Comparison of ENCODE assay signal across 8 cellular contexts in the genomic region with DNA sequence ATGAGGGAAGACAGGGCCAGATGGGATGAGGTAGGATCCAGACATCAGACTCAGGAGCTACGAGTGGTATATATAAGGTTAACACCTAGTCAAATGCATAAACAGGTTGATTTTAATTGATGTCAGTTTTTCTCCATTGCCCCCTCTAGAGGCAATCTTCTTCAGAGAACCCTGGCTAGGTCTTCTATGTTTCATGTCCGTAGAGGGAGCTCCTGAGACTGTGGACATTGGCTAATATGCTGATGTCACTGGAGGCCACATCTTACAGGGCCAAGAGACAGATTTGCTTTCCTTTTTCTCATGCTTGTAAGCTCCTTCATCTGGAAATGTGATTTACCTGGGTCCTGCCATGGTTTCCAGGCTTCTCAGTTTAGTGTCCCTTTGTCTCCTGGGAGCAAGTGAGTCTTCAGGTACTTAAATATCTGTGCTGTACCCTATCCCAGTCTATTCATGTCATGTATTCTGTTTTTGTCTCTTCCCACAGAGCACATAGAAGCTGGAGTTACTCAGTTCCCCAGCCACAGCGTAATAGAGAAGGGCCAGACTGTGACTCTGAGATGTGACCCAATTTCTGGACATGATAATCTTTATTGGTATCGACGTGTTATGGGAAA.
DNase-seq lines count a peak whose midpoint lies in the region; ATAC-seq, FAIRE-seq and TF ChIP-seq lines count a peak whose summit lies in the region.

No MANE protein-coding gene starts in this region.

- H3K4me3 ChIP-seq in parathyroid adenoma (ENCODE audit: low read depth, low read length) = no peak overlapping the region

- FAIRE-seq in RCC 7860 (lab: Jason Lieb, UNC) = no peak

- CTCF ChIA-PET in activated CD4-positive, alpha-beta T cell treated with anti-CD3 and anti-CD28 coated beads for 36 hours (lab: Charles Lee) = interaction anchor here (0.7 to 2.5 kb wide), 7 partner anchors 11 to 109 kb away, joined by 3 to 20 read pairs (median 6); no protein-coding TSS in a partner anchor

- ATAC-seq in activated CD4-positive, alpha-beta T cell treated with anti-CD3 and anti-CD28 coated beads for 36 hours = peak; percentile 64
- peak; percentile 85 for ATAC-seq in GM19452 (IDR thresholded peaks at IDR 0.05; ENCODE audit: unreplicated experiment)
- ATAC-seq in HG03280 (IDR thresholded peaks at IDR 0.05; ENCODE audit: unreplicated experiment) = peak; percentile 83

- H3K27me3 ChIP-seq in parathyroid adenoma (ENCODE audit: control insufficient read depth, insufficient read depth, low read length) = no peaks in the 10 kb centered on the region

- H2AFZ ChIP-seq in parathyroid adenoma = peak overlapping the region; percentile 50

- H3K79me2 ChIP-seq in parathyroid adenoma = no peaks in the 10 kb centered on the region

- no peak overlapping the region for H3K9ac ChIP-seq in parathyroid adenoma

- H3K4me3 Mint-ChIP-seq in activated CD4-positive, alpha-beta T cell treated with anti-CD3 and anti-CD28 coated beads for 36 hours = no peak overlapping the region

- H3K36me3 ChIP-seq in parathyroid adenoma (ENCODE audit: control insufficient read depth, insufficient read depth, low read length) = no peaks in the 10 kb centered on the region

- POLR2A ChIA-PET in activated CD4-positive, alpha-beta T cell treated with anti-CD3 and anti-CD28 coated beads for 36 hours (lab: Charles Lee) = interaction anchor here (0.6 kb wide), 2 partner anchors 127 to 138 kb away, joined by 3 to 6 read pairs; no protein-coding TSS in a partner anchor

- intact Hi-C loops in activated CD4-positive, alpha-beta T cell treated with anti-CD3 and anti-CD28 coated beads for 36 hours (cut with DNase I, micrococcal nuclease) = loop anchor here in 1 of 2 experiments (1.0 to 2.0 kb wide), 2 partner anchors 29 to 52 kb away; no protein-coding TSS in a partner anchor

- no peaks in the 10 kb centered on the region for H3K36me3 Mint-ChIP-seq in activated CD4-positive, alpha-beta T cell treated with anti-CD3 and anti-CD28 coated beads for 36 hours (ENCODE audit: low read depth)

- H3K9me3 ChIP-seq in parathyroid adenoma (ENCODE audit: control insufficient read depth, low read length) = no peaks in the 10 kb centered on the region

- TF ChIP-seq CTCF in parathyroid adenoma (IDR thresholded peaks at IDR 0.05) = peak; percentile 70

- no peak overlapping the region for H3K27ac Mint-ChIP-seq in activated CD4-positive, alpha-beta T cell treated with anti-CD3 and anti-CD28 coated beads for 36 hours

- no peaks in the 10 kb centered on the region for H3K9me3 Mint-ChIP-seq in activated CD4-positive, alpha-beta T cell treated with anti-CD3 and anti-CD28 coated beads for 36 hours (ENCODE audit: low read depth)

- no peak overlapping the region for H3K27ac ChIP-seq in parathyroid adenoma

- H3K4me2 ChIP-seq in parathyroid adenoma (ENCODE audit: low read length) = no peak overlapping the region

- H3K27me3 Mint-ChIP-seq in activated CD4-positive, alpha-beta T cell treated with anti-CD3 and anti-CD28 coated beads for 36 hours = no peaks in the 10 kb centered on the region

- peaks cover 10% of the 10 kb centered on the region for H3K4me1 Mint-ChIP-seq in activated CD4-positive, alpha-beta T cell treated with anti-CD3 and anti-CD28 coated beads for 36 hours

- no peaks in the 10 kb centered on the region for H3K4me1 ChIP-seq in parathyroid adenoma

- peak; percentile 15 for DNase-seq in activated CD4-positive, alpha-beta T cell treated with anti-CD3 and anti-CD28 coated beads for 36 hours
- DNase-seq in activated CD4-positive, alpha-beta T cell treated with anti-CD3 and anti-CD28 coated beads for 48 hours = no peak
- peak; percentile 71 for DNase-seq in RCC 7860 (ENCODE audit: low spot score)
- DNase-seq in fibroblast of gingiva (ENCODE audit: low read depth) = peak; percentile 79
- DNase-seq in NCI-H187 (lab: John Stamatoyannopoulos, UW) = no peak

Comparison
In these comparisons a context has a peak if more than half of its experiments do, and no peak if none do; other contexts are left out.
1. DNase-seq: peak in activated CD4-positive, alpha-beta T cell treated with anti-CD3 and anti-CD28 coated beads for 36 hours (single experiment), RCC 7860 (single experiment) and fibroblast of gingiva (single experiment); none in activated CD4-positive, alpha-beta T cell treated with anti-CD3 and anti-CD28 coated beads for 48 hours (single experiment) and NCI-H187 (0 of 2).
2. Peak in every context shown above with its lines, with median percentiles within 50 percentile points of each other: ATAC-seq.